ENCODE assay signal across 1 cellular context in genomic region chr6:52663935-52664184, GRCh38.
TF ChIP-seq lines count a peak whose summit lies in the region.

No MANE protein-coding gene starts in this region.

TF ChIP-seq in GM23338, 12 proteins besides CTCF, POLR2A, EP300 and RAD21 (continued from another document):
- TF ChIP-seq ZNF462 (CRISPR knock-in tag; IDR thresholded peaks at IDR 0.05) (no peak), REST (IDR thresholded peaks at IDR 0.05; ENCODE audit: unreplicated experiment) (no peak), CREB1 (CRISPR knock-in tag; IDR thresholded peaks at IDR 0.05; ENCODE audit: low read depth) (no peak), NANOG (IDR thresholded peaks at IDR 0.05; ENCODE audit: borderline replicate concordance) (no peak)
